21 cellular contexts compared by ENCODE assay signal in genomic region chr15:52148409-52148808, GRCh38. TPM values are rescaled to one million over a fixed set of nuclear protein-coding genes. Genes with fewer than 3 reads are reported as not detected.
A peak's percentile ranks its signal among the peaks of the same experiment; 100 is the strongest.
DNase-seq lines count a peak whose midpoint lies in the region; ATAC-seq, FAIRE-seq and TF ChIP-seq lines count a peak whose summit lies in the region.
"Had no signal": no experiment of that assay in that cellular context is flagged by ENCODE, and none has a peak within 500 bp of the region (broad histone marks: within the 10 kb centered on the region; RNA-seq: fewer than 3 reads in every experiment).

No MANE protein-coding gene starts in this region.

- H3K9ac ChIP-seq in BLaER1 (no peak overlapping the region), K562 (ENCODE audit: insufficient read depth in 1 of 2, low read depth in 2 of 2, low read length in 2 of 2) (no peak overlapping the region), neuronal stem cell (ENCODE audit: low read depth, low read length, poor library complexity) (no peak overlapping the region)

- H3K23ac ChIP-seq in neuronal stem cell (ENCODE audit: low read depth, low read length, poor library complexity) = no peak overlapping the region

- no peak for TF ChIP-seq EP300 in K562 (IDR thresholded peaks at IDR 0.05; ENCODE audit: low read length)

- no peaks in the 10 kb centered on the region for H3K4me1 Mint-ChIP-seq in activated CD4-positive, alpha-beta T cell treated with anti-CD3 and anti-CD28 coated beads, Interleukin-2, amount 10 ng/mL, durations not matched to agents 24 days and 14 days
- H3K4me1 Mint-ChIP-seq in activated T-helper 1 cell treated with anti-CD3 and anti-CD28 coated beads, Interleukin-12 subunit alpha, Interleukin-12 subunit beta, Interleukin-2, Interleukin-4 antibody, amounts not matched to agents 30 ng/mL and 10 ng/mL and 1 ng/mL, durations not matched to agents 14 hours and 24 hours and 36 hours (ENCODE audit: low read depth) = no peaks in the 10 kb centered on the region

- POLR2A ChIA-PET in K562 (lab: Yijun Ruan, JAX) = interaction anchor here (0.6 kb wide), 1 partner anchor 99 kb away, joined by 4 read pairs; no protein-coding TSS in a partner anchor

- no TSS peak for BruUV-seq in K562 (replicated peaks; lab: Mats Ljungman, UMichigan)

- H3K27ac ChIP-seq in BLaER1 = 0 out of 2 replicates have a peak overlapping the region, but pooled peaks have one; percentile 5
- no peak overlapping the region for H3K27ac ChIP-seq in K562 (ENCODE audit: extremely low read depth, low read depth, low read length)
- H3K27ac ChIP-seq in osteoblast (ENCODE audit: low read depth, low read length) = no peak overlapping the region
- H3K27ac ChIP-seq in neuronal stem cell (replicated peaks; ENCODE audit: low read length) = no peak overlapping the region
- H3K27ac ChIP-seq: Peyer's patch had no signal

- H3K27ac Mint-ChIP-seq in activated CD4-positive, alpha-beta T cell treated with anti-CD3 and anti-CD28 coated beads, Interleukin-2, amount 10 ng/mL, durations not matched to agents 24 days and 14 days = no peak overlapping the region
- no peak overlapping the region for H3K27ac Mint-ChIP-seq in activated T-helper 1 cell treated with anti-CD3 and anti-CD28 coated beads, Interleukin-12 subunit alpha, Interleukin-12 subunit beta, Interleukin-2, Interleukin-4 antibody, amounts not matched to agents 30 ng/mL and 10 ng/mL and 1 ng/mL, durations not matched to agents 14 hours and 24 hours and 36 hours

- peak overlapping the region; percentile 27; the same call in 1 of the 2 replicates for H2AFZ ChIP-seq in K562 (ENCODE audit: low read depth, low read length)
- no peak overlapping the region for H2AFZ ChIP-seq in osteoblast (ENCODE audit: low read length)
- H2AFZ ChIP-seq in neuronal stem cell (ENCODE audit: low read length) = no peak overlapping the region

- H2AK5ac ChIP-seq in neuronal stem cell (ENCODE audit: low read depth, low read length) = no peak overlapping the region

- no peaks in the 10 kb centered on the region for H3K9me1 ChIP-seq in K562 (ENCODE audit: control insufficient read depth, insufficient read depth, low read length)

- H3K36me3 Mint-ChIP-seq in activated CD4-positive, alpha-beta T cell treated with anti-CD3 and anti-CD28 coated beads, Interleukin-2, amount 10 ng/mL, durations not matched to agents 24 days and 14 days (ENCODE audit: low read depth) = peaks cover 18% of the 10 kb centered on the region
- H3K36me3 Mint-ChIP-seq in activated T-helper 1 cell treated with anti-CD3 and anti-CD28 coated beads, Interleukin-12 subunit alpha, Interleukin-12 subunit beta, Interleukin-2, Interleukin-4 antibody, amounts not matched to agents 30 ng/mL and 10 ng/mL and 1 ng/mL, durations not matched to agents 14 hours and 24 hours and 36 hours (ENCODE audit: low read depth) = peaks cover 17% of the 10 kb centered on the region

- H3K4me3 Mint-ChIP-seq in activated CD4-positive, alpha-beta T cell treated with anti-CD3 and anti-CD28 coated beads, Interleukin-2, amount 10 ng/mL, durations not matched to agents 24 days and 14 days = no peak overlapping the region
- H3K4me3 Mint-ChIP-seq in activated T-helper 1 cell treated with anti-CD3 and anti-CD28 coated beads, Interleukin-12 subunit alpha, Interleukin-12 subunit beta, Interleukin-2, Interleukin-4 antibody, amounts not matched to agents 30 ng/mL and 10 ng/mL and 1 ng/mL, durations not matched to agents 14 hours and 24 hours and 36 hours = no peak overlapping the region

- H4K91ac ChIP-seq in neuronal stem cell (ENCODE audit: low read depth, low read length, poor library complexity) = no peak overlapping the region

- no peaks in the 10 kb centered on the region for H3K79me1 ChIP-seq in neuronal stem cell (ENCODE audit: low read depth, low read length)

- in situ Hi-C loops in K562 (cut with MboI) = no loop called here

- H3K9me3 ChIP-seq in BLaER1 (peaks cover 17% of the 10 kb centered on the region; the same call in 1 of the 2 replicates), K562 (replicated peaks; ENCODE audit: control insufficient read depth, insufficient read depth, low read depth, low read length) (no peaks in the 10 kb centered on the region), osteoblast (ENCODE audit: low read depth, low read length) (no peaks in the 10 kb centered on the region), neuronal stem cell (replicated peaks in 1 of 2; ENCODE audit: control insufficient read depth in 2 of 2, insufficient read depth in 1 of 2, low read depth in 1 of 2, low read length in 2 of 2) (peaks cover 0 to 5% of the 10 kb centered on the region in 2 donors)
- H3K9me3 ChIP-seq: Peyer's patch had no signal

- H2BK12ac ChIP-seq in neuronal stem cell (ENCODE audit: low read length) = no peak overlapping the region

- H4K20me1 ChIP-seq in BLaER1 (no peaks in the 10 kb centered on the region), K562 (replicated peaks; ENCODE audit: control insufficient read depth, insufficient read depth, low read length) (no peaks in the 10 kb centered on the region), osteoblast (ENCODE audit: insufficient read depth, low read length) (no peaks in the 10 kb centered on the region)

- H3K27me3 Mint-ChIP-seq in activated CD4-positive, alpha-beta T cell treated with anti-CD3 and anti-CD28 coated beads, Interleukin-2, amount 10 ng/mL, durations not matched to agents 24 days and 14 days = no peaks in the 10 kb centered on the region
- no peaks in the 10 kb centered on the region for H3K27me3 Mint-ChIP-seq in activated T-helper 1 cell treated with anti-CD3 and anti-CD28 coated beads, Interleukin-12 subunit alpha, Interleukin-12 subunit beta, Interleukin-2, Interleukin-4 antibody, amounts not matched to agents 30 ng/mL and 10 ng/mL and 1 ng/mL, durations not matched to agents 14 hours and 24 hours and 36 hours (ENCODE audit: insufficient read depth)

- H2BK120ac ChIP-seq in neuronal stem cell (ENCODE audit: low read depth, low read length) = no peak overlapping the region

- no peak for TF ChIP-seq RAD21 in K562 (CRISPR knock-in tag; conservative IDR thresholded peaks at IDR 0.05 in 1 of 2, IDR thresholded peaks at IDR 0.05 in 1 of 2)

- H3K18ac ChIP-seq in neuronal stem cell (ENCODE audit: low read length) = no peak overlapping the region

- ATAC-seq in K562 = no peak
- ATAC-seq in GM21619 (IDR thresholded peaks at IDR 0.05; ENCODE audit: unreplicated experiment) = no peak
- ATAC-seq: Right ventricle myocardium inferior had no signal

- H3K4me2 ChIP-seq in BLaER1 = peak overlapping the region; percentile 57
- H3K4me2 ChIP-seq in K562 (ENCODE audit: insufficient read depth, low read length) = no peak overlapping the region
- H3K4me2 ChIP-seq in osteoblast (ENCODE audit: insufficient read depth, low read length) = no peak overlapping the region
- no peak overlapping the region for H3K4me2 ChIP-seq in neuronal stem cell (ENCODE audit: insufficient read depth, low read length, poor library complexity, severe bottlenecking)

- intact Hi-C loops in K562 (cut with micrococcal nuclease) = no loop called here
- intact Hi-C loops in activated CD4-positive, alpha-beta T cell treated with anti-CD3 and anti-CD28 coated beads, Interleukin-2, amount 10 ng/mL, durations not matched to agents 24 days and 14 days (cut with micrococcal nuclease) = no loop called here
- intact Hi-C loops in activated T-helper 1 cell treated with anti-CD3 and anti-CD28 coated beads, Interleukin-12 subunit alpha, Interleukin-12 subunit beta, Interleukin-2, Interleukin-4 antibody, amounts not matched to agents 30 ng/mL and 10 ng/mL and 1 ng/mL, durations not matched to agents 14 hours and 24 hours and 36 hours (cut with micrococcal nuclease) = no loop called here

- CTCF ChIA-PET in K562 (lab: Yijun Ruan, JAX; ENCODE audit: low intra/inter-chr PET ratio) = no interaction called here

- no peak overlapping the region for H2BK15ac ChIP-seq in neuronal stem cell (ENCODE audit: low read length)

- TF ChIP-seq POLR2A in K562 (conservative IDR thresholded peaks at IDR 0.05) = no peak

- H3K27me3 ChIP-seq in BLaER1 = no peaks in the 10 kb centered on the region
- peaks cover 14 to 40% of the 10 kb centered on the region in 2 experiments; a peak in 3 of 5 replicates for H3K27me3 ChIP-seq in K562 (ENCODE audit: control insufficient read depth in 2 of 2, insufficient read depth in 2 of 2, low read length in 2 of 2)
- H3K27me3 ChIP-seq in osteoblast (ENCODE audit: insufficient read depth, low read length) = no peaks in the 10 kb centered on the region
- no peaks in the 10 kb centered on the region for H3K27me3 ChIP-seq in neuronal stem cell (ENCODE audit: control insufficient read depth in 3 of 3, insufficient read depth in 3 of 3, low read depth in 1 of 3, low read length in 3 of 3)
- H3K27me3 ChIP-seq: Peyer's patch had no signal

- H3K14ac ChIP-seq in neuronal stem cell (ENCODE audit: low read length) = no peak overlapping the region

- no peaks in the 10 kb centered on the region for H3K9me3 Mint-ChIP-seq in activated CD4-positive, alpha-beta T cell treated with anti-CD3 and anti-CD28 coated beads, Interleukin-2, amount 10 ng/mL, durations not matched to agents 24 days and 14 days
- H3K9me3 Mint-ChIP-seq in activated T-helper 1 cell treated with anti-CD3 and anti-CD28 coated beads, Interleukin-12 subunit alpha, Interleukin-12 subunit beta, Interleukin-2, Interleukin-4 antibody, amounts not matched to agents 30 ng/mL and 10 ng/mL and 1 ng/mL, durations not matched to agents 14 hours and 24 hours and 36 hours = no peaks in the 10 kb centered on the region

- H3K4me3 ChIP-seq in BLaER1 (no peak overlapping the region), K562 (no peak overlapping the region), osteoblast (ENCODE audit: insufficient read depth, low read length) (no peak overlapping the region), neuronal stem cell (ENCODE audit: low read length in 2 of 2) (no peak overlapping the region)
- H3K4me3 ChIP-seq: Peyer's patch had no signal

- WGBS in K562 (ENCODE audit: insufficient coverage, low coverage, missing lambda C conversion rate) = 11% methylated on average over 5 of the region's 5 CpGs
- WGBS in neuronal stem cell (ENCODE audit: extremely low coverage in 2 of 2, insufficient read length in 2 of 2, insufficient replicate concordance in 1 of 2), 2 donors = no CpG with 5 or more reads among the region's 5 CpGs

- no peak overlapping the region for H3K4ac ChIP-seq in neuronal stem cell (ENCODE audit: low read length)

- H3K36me3 ChIP-seq in BLaER1 (peaks cover 73% of the 10 kb centered on the region), K562 (ENCODE audit: control insufficient read depth, insufficient read depth, low read length) (no peaks in the 10 kb centered on the region), osteoblast (ENCODE audit: insufficient read depth, low read length) (no peaks in the 10 kb centered on the region), neuronal stem cell (replicated peaks in 1 of 2; ENCODE audit: control insufficient read depth in 2 of 2, insufficient read depth in 2 of 2, low read length in 2 of 2) (peaks cover 10 to 36% of the 10 kb centered on the region in 2 donors)

- H2BK5ac ChIP-seq in neuronal stem cell (ENCODE audit: low read length) = no peak overlapping the region

- DNase-seq in NCI-H226 = peak; percentile 27
- DNase-seq in K562 (ENCODE audit: extremely low read depth in 1 of 4, low spot score in 3 of 4) = no peak
- peak; percentile 19 for DNase-seq in osteoblast (ENCODE audit: insufficient read length, low spot score, missing footprints)
- no peak for DNase-seq in activated CD4-positive, alpha-beta T cell treated with anti-CD3 and anti-CD28 coated beads, Interleukin-2, amount 10 ng/mL, durations not matched to agents 24 days and 14 days
- DNase-seq in neuronal stem cell (ENCODE audit: low spot score) = no peak
- DNase-seq in activated T-helper 1 cell treated with anti-CD3 and anti-CD28 coated beads, Interleukin-12 subunit alpha, Interleukin-12 subunit beta, Interleukin-2, Interleukin-4 antibody, amounts not matched to agents 30 ng/mL and 10 ng/mL and 1 ng/mL, durations not matched to agents 14 hours and 24 hours and 36 hours (ENCODE audit: low spot score) = no peak
- DNase-seq: C1 segment of cervical spinal cord, GDM1, NCI-H1105 treated with DMSO at 0.1 percent for 48 hours, NCI-H2029 treated with DMSO at 0.1 percent for 48 hours, NCI-H345, NCI-H524, NCI-H774 had no signal

- TF ChIP-seq CTCF in K562 (IDR thresholded peaks at IDR 0.05 in 2 of 3, conservative IDR thresholded peaks at IDR 0.05 in 1 of 3; ENCODE audit: insufficient read depth in 2 of 3, low read depth in 1 of 3, low read length in 3 of 3) (no peak), osteoblast (IDR thresholded peaks at IDR 0.05; ENCODE audit: extremely low read depth, low read depth, low read length) (no peak)

- no peak overlapping the region for H4K8ac ChIP-seq in neuronal stem cell (ENCODE audit: low read depth, low read length)

- no peak for FAIRE-seq in K562 (lab: Jason Lieb, UNC)
- FAIRE-seq: HTR-8/SVneo had no signal

- H3K79me2 ChIP-seq in K562 (ENCODE audit: control insufficient read depth, insufficient read depth, low read length) = no peaks in the 10 kb centered on the region
- no peaks in the 10 kb centered on the region for H3K79me2 ChIP-seq in osteoblast (ENCODE audit: insufficient read depth, low read length)

- H3K4me1 ChIP-seq in BLaER1 (peaks cover 38% of the 10 kb centered on the region), K562 (replicated peaks in 1 of 2; ENCODE audit: control insufficient read depth in 2 of 2, insufficient read depth in 2 of 2, low read length in 2 of 2) (peaks cover 0 to 11% of the 10 kb centered on the region in 2 experiments; a peak in 2 of 5 replicates), osteoblast (ENCODE audit: insufficient read depth, low read length) (peaks cover 16% of the 10 kb centered on the region), neuronal stem cell (ENCODE audit: control insufficient read depth in 2 of 2, insufficient read depth in 1 of 2, low read depth in 1 of 2, low read length in 2 of 2) (no peaks in the 10 kb centered on the region)
- H3K4me1 ChIP-seq: Peyer's patch had no signal

RNA-seq across cellular contexts. Expression of gene BCL2L10, which starts 35.8 kb away (rescaled TPM):
- not detected in 2 replicates for total RNA-seq in K562 (2011; cell fraction: chromatin; rRNA removed; ENCODE audit: low replicate concordance)
- not detected in 2 replicates for total RNA-seq in K562 (2011; cell fraction: nucleolus; rRNA removed)
- not detected in 2 replicates for total RNA-seq in K562 (2011; cell fraction: nucleoplasm; rRNA removed)
- not detected in 2 replicates for total RNA-seq in K562 (2014; rRNA removed)
- total RNA-seq in K562 (2014; rRNA removed; fragmentation: Illumina TruSeq; extraction: Trizol) = not detected in 2 replicates
- total RNA-seq in K562 (2015; rRNA removed; fragmentation: Illumina TruSeq; extraction: Trizol) = not detected in 2 replicates
- total RNA-seq in K562 (2021) = not detected in 2 replicates
- polyA plus RNA-seq in K562 (2011; rRNA removed) = not detected in 2 replicates
- polyA plus RNA-seq in K562 (2011; cell fraction: cytosol; rRNA removed) = not detected in 2 replicates
- not detected in 2 replicates for polyA plus RNA-seq in K562 (2011; cell fraction: nucleus; rRNA removed)
- polyA plus RNA-seq in K562 (2012) = not detected in 2 replicates
- polyA plus RNA-seq in K562 (2014; fragmentation: Illumina TruSeq; extraction: Trizol) = not detected in 2 replicates
- not detected for polyA plus RNA-seq in K562 (2014; fragmentation: Nextera tagmentation; extraction: Ambion mirVana)
- not detected in 2 replicates for polyA plus RNA-seq in K562 (2014; rRNA removed)
- not detected in 2 replicates for polyA minus RNA-seq in K562 (2011; rRNA and poly(A)+ RNA removed)
- not detected in 2 replicates for polyA minus RNA-seq in K562 (2011; cell fraction: cytosol; rRNA and poly(A)+ RNA removed)
- polyA minus RNA-seq in K562 (2011; cell fraction: nucleus; rRNA and poly(A)+ RNA removed) = not detected in 2 replicates
- not detected in 2 replicates for total RNA-seq in osteoblast
- not detected in 2 replicates for total RNA-seq in activated CD4-positive, alpha-beta T cell treated with anti-CD3 and anti-CD28 coated beads, Interleukin-2, amount 10 ng/mL, durations not matched to agents 24 days and 14 days
- 0.06 TPM for polyA plus RNA-seq in neuronal stem cell (2013, experiment 1 of 2)
- 0.07 TPM for polyA plus RNA-seq in neuronal stem cell (2013, experiment 2 of 2)
- total RNA-seq in activated T-helper 1 cell treated with anti-CD3 and anti-CD28 coated beads, Interleukin-12 subunit alpha, Interleukin-12 subunit beta, Interleukin-2, Interleukin-4 antibody, amounts not matched to agents 30 ng/mL and 10 ng/mL and 1 ng/mL, durations not matched to agents 14 hours and 24 hours and 36 hours = not detected in 2 replicates
- total RNA-seq: A673, H7, Right ventricle myocardium inferior, SK-MEL-5 had no signal

RNA-seq across cellular contexts. Expression of gene GNB5, which starts 42.8 kb away (rescaled TPM):
- 1.4 and 1.9 TPM in 2 replicates for total RNA-seq in K562 (2011; cell fraction: chromatin; rRNA removed; ENCODE audit: low replicate concordance)
- 0.92 and 1.2 TPM in 2 replicates for total RNA-seq in K562 (2011; cell fraction: nucleolus; rRNA removed)
- 2.1 and 2.2 TPM in 2 replicates for total RNA-seq in K562 (2011; cell fraction: nucleoplasm; rRNA removed)
- total RNA-seq in K562 (2014; rRNA removed) (0.77 and 2.5 TPM in 2 replicates), K562 (2014; rRNA removed; fragmentation: Illumina TruSeq; extraction: Trizol) (0.64 and 0.84 TPM in 2 replicates), K562 (2015; rRNA removed; fragmentation: Illumina TruSeq; extraction: Trizol) (0.11 and 0.98 TPM in 2 replicates), K562 (2021) (1.0 and 1.1 TPM in 2 replicates), osteoblast (26.4 and 30.4 TPM in 2 replicates)
- polyA plus RNA-seq in K562 (2011; rRNA removed) (0.70 and 0.79 TPM in 2 replicates), K562 (2014; fragmentation: Illumina TruSeq; extraction: Trizol) (0.61 and 0.70 TPM in 2 replicates), K562 (2014; fragmentation: Nextera tagmentation; extraction: Ambion mirVana) (under 1 TPM; 0.14 to 0.32 TPM), K562 (2014; rRNA removed) (0.63 and 2.1 TPM in 2 replicates)
- polyA plus RNA-seq in K562 (2011; cell fraction: cytosol; rRNA removed) = 0.55 and 0.79 TPM in 2 replicates
- polyA plus RNA-seq in K562 (2011; cell fraction: nucleus; rRNA removed) = 0.48 and 0.74 TPM in 2 replicates
- polyA plus RNA-seq in K562 (2012) = 0.92 and 1.2 TPM in 2 replicates
- polyA minus RNA-seq in K562 (2011; rRNA and poly(A)+ RNA removed) = 0.77 and 0.81 TPM in 2 replicates
- 1.0 and 2.4 TPM in 2 replicates for polyA minus RNA-seq in K562 (2011; cell fraction: cytosol; rRNA and poly(A)+ RNA removed)
- polyA minus RNA-seq in K562 (2011; cell fraction: nucleus; rRNA and poly(A)+ RNA removed) = 0.44 and 1.3 TPM in 2 replicates
- total RNA-seq in activated CD4-positive, alpha-beta T cell treated with anti-CD3 and anti-CD28 coated beads, Interleukin-2, amount 10 ng/mL, durations not matched to agents 24 days and 14 days = 19.5 and 21.5 TPM in 2 replicates
- 20.4 TPM for polyA plus RNA-seq in neuronal stem cell (2013, experiment 1 of 2)
- polyA plus RNA-seq in neuronal stem cell (2013, experiment 2 of 2) = 20.0 TPM
- total RNA-seq in activated T-helper 1 cell treated with anti-CD3 and anti-CD28 coated beads, Interleukin-12 subunit alpha, Interleukin-12 subunit beta, Interleukin-2, Interleukin-4 antibody, amounts not matched to agents 30 ng/mL and 10 ng/mL and 1 ng/mL, durations not matched to agents 14 hours and 24 hours and 36 hours = 17.0 and 18.5 TPM in 2 replicates

Comparison
In these comparisons a context has a peak if more than half of its experiments do, and no peak if none do; other contexts are left out.
1. DNase-seq: peak in NCI-H226 (single experiment) and osteoblast (single experiment); none in K562 (0 of 4), activated CD4-positive, alpha-beta T cell treated with anti-CD3 and anti-CD28 coated beads, Interleukin-2, amount 10 ng/mL, durations not matched to agents 24 days and 14 days (single experiment), neuronal stem cell (single experiment) and activated T-helper 1 cell treated with anti-CD3 and anti-CD28 coated beads, Interleukin-12 subunit alpha, Interleukin-12 subunit beta, Interleukin-2, Interleukin-4 antibody, amounts not matched to agents 30 ng/mL and 10 ng/mL and 1 ng/mL, durations not matched to agents 14 hours and 24 hours and 36 hours (single experiment).